Comparison of ENCODE assay signal across 17 cellular contexts in the genomic region with DNA sequence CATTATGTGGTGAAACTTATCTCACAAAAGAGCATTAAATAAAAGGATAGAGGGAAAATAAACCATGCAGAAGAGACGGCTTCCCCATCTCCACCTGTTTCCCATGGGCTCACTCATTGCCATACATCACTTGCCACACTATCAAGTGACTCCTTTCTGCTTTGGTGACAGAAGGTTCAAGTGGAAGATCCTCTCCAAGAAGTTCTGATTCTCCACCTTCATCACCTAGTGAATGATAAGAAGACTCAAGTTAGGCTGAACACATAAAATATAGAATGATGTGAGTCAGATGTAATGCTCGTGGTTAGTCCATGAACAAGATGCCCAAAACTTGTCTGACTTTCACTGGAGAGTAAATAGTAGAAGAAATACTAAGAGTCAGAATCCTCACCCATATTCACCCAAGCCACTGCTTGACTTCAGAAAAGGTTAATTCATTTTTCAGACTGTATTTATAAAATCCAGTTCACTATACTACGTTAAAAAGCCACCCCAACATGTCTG.
DNase-seq lines count a peak whose midpoint lies in the region; ATAC-seq and TF ChIP-seq lines count a peak whose summit lies in the region.
"Had no signal": no experiment of that assay in that cellular context is flagged by ENCODE, and none has a peak within 500 bp of the region (broad histone marks: within the 10 kb centered on the region; RNA-seq: fewer than 3 reads in every experiment).

No MANE protein-coding gene starts in this region.

- H3K4me3 Mint-ChIP-seq in activated T-cell treated with anti-CD3 and anti-CD28 coated beads, Interleukin-2, amount 50 U/mL, for 24 hours: no peak overlapping the region
- H3K4me3 Mint-ChIP-seq in CD4-positive, alpha-beta memory T cell: no peak overlapping the region
- H3K4me3 Mint-ChIP-seq in T-cell: no peak overlapping the region
- no peak overlapping the region for H3K4me3 Mint-ChIP-seq in memory B cell
- H3K4me3 Mint-ChIP-seq: HFFc6 had no signal

- H3K4me1 ChIP-seq in CD4-positive, alpha-beta memory T cell (ENCODE audit: insufficient read depth, low read length): no peaks in the 10 kb centered on the region

- no peak for DNase-seq in activated T-cell treated with anti-CD3 and anti-CD28 coated beads, Interleukin-2, amount 50 U/mL, for 24 hours
- DNase-seq in activated T-cell treated with anti-CD3 and anti-CD28 coated beads, Interleukin-2, amount 50 U/mL, for 1 hour: no peak
- DNase-seq in CD4-positive, alpha-beta memory T cell: no peak
- no peak for DNase-seq in T-cell
- DNase-seq in memory B cell (ENCODE audit: low spot score in 2 of 2): no peak
- no peak for DNase-seq in activated effector memory CD4-positive, alpha-beta T cell treated with anti-CD3 and anti-CD28 coated beads, Interleukin-2, amount 50 U/mL, for 16 hours
- no peak for DNase-seq in omental fat pad (ENCODE audit: low spot score)
- no peak for DNase-seq in SW 1271 (lab: John Stamatoyannopoulos, UW)
- DNase-seq: Calu3; DMS53; HFFc6; NCI-H187 treated with DMSO at 0.1 percent for 48 hours; NCI-H526 treated with DMSO at 0.1 percent for 48 hours; NK-92 treated with Interleukin-12 subunit alpha and Interleukin-12 subunit beta, amount 100 ng/mL, for 24 hours; OCI-M1; RPMI8226; SIG-M5 had no signal

- TF ChIP-seq CTCF in omental fat pad (IDR thresholded peaks at IDR 0.05): no peak

- H3K27me3 ChIP-seq in CD4-positive, alpha-beta memory T cell (ENCODE audit: insufficient read depth, low read length): no peaks in the 10 kb centered on the region

- no peaks in the 10 kb centered on the region for H3K27me3 Mint-ChIP-seq in activated T-cell treated with anti-CD3 and anti-CD28 coated beads, Interleukin-2, amount 50 U/mL, for 24 hours
- no peaks in the 10 kb centered on the region for H3K27me3 Mint-ChIP-seq in CD4-positive, alpha-beta memory T cell
- H3K27me3 Mint-ChIP-seq in T-cell: no peaks in the 10 kb centered on the region
- no peaks in the 10 kb centered on the region for H3K27me3 Mint-ChIP-seq in memory B cell

- H3K9me3 ChIP-seq in CD4-positive, alpha-beta memory T cell (ENCODE audit: control insufficient read depth in 1 of 2, low read length in 2 of 2): no peaks in the 10 kb centered on the region

- no peaks in the 10 kb centered on the region for H3K9me3 Mint-ChIP-seq in activated T-cell treated with anti-CD3 and anti-CD28 coated beads, Interleukin-2, amount 50 U/mL, for 24 hours
- no peaks in the 10 kb centered on the region for H3K9me3 Mint-ChIP-seq in CD4-positive, alpha-beta memory T cell
- H3K9me3 Mint-ChIP-seq in T-cell: no peaks in the 10 kb centered on the region
- H3K9me3 Mint-ChIP-seq in memory B cell: no peaks in the 10 kb centered on the region
- H3K9me3 Mint-ChIP-seq: HFFc6 had no signal

- POLR2A ChIA-PET in CD4-positive, alpha-beta memory T cell (lab: Charles Lee; ENCODE audit: partially characterized antibody): interaction anchor here (1.4 kb wide), 1 partner anchor 101 kb away, joined by 3 read pairs; no protein-coding TSS in a partner anchor
- POLR2A ChIA-PET in T-cell (lab: Charles Lee): no interaction called here

- H3K4me3 ChIP-seq in CD4-positive, alpha-beta memory T cell (ENCODE audit: low read length in 2 of 2): no peak overlapping the region

- no peaks in the 10 kb centered on the region for H3K36me3 ChIP-seq in CD4-positive, alpha-beta memory T cell (ENCODE audit: insufficient read depth, low read length)

- intact Hi-C loops in CD4-positive, alpha-beta memory T cell (cut with micrococcal nuclease): no loop called here

- H3K4me1 Mint-ChIP-seq in activated T-cell treated with anti-CD3 and anti-CD28 coated beads, Interleukin-2, amount 50 U/mL, for 24 hours (ENCODE audit: low read depth): peaks cover 16% of the 10 kb centered on the region
- peaks cover 4 to 11% (median 8%) of the 10 kb centered on the region in 4 donors for H3K4me1 Mint-ChIP-seq in CD4-positive, alpha-beta memory T cell
- peaks cover 5 to 13% (median 10%) of the 10 kb centered on the region in 3 donors for H3K4me1 Mint-ChIP-seq in T-cell
- peaks cover 3% of the 10 kb centered on the region for H3K4me1 Mint-ChIP-seq in memory B cell

- no peak overlapping the region for H3K27ac ChIP-seq in CD4-positive, alpha-beta memory T cell (ENCODE audit: low read depth, low read length)

- peak overlapping the region; percentile 64 for H3K27ac Mint-ChIP-seq in activated T-cell treated with anti-CD3 and anti-CD28 coated beads, Interleukin-2, amount 50 U/mL, for 24 hours
- H3K27ac Mint-ChIP-seq in CD4-positive, alpha-beta memory T cell: peak overlapping the region in 5 of 7 donors; percentile 11 to 44 (median 27)
- H3K27ac Mint-ChIP-seq in T-cell (peak overlapping the region; percentile 28 to 57), memory B cell (peak overlapping the region; percentile 41)
- H3K27ac Mint-ChIP-seq: HFFc6 had no signal

- CTCF ChIA-PET in CD4-positive, alpha-beta memory T cell (lab: Charles Lee; ENCODE audit: partially characterized antibody): interaction anchor here (0.8 to 5.9 kb wide), 6 partner anchors 9 to 188 kb away, joined by 3 to 44 read pairs (median 6); no protein-coding TSS in a partner anchor
- CTCF ChIA-PET in T-cell (lab: Charles Lee): interaction anchor here in 1 of 2 donors (1.0 to 1.5 kb wide), 5 partner anchors 9 to 114 kb away, joined by 3 to 8 read pairs (median 4); no protein-coding TSS in a partner anchor

- peaks cover 70% of the 10 kb centered on the region for H3K36me3 Mint-ChIP-seq in activated T-cell treated with anti-CD3 and anti-CD28 coated beads, Interleukin-2, amount 50 U/mL, for 24 hours (ENCODE audit: low read depth)
- peaks cover 22 to 45% of the 10 kb centered on the region in 2 donors for H3K36me3 Mint-ChIP-seq in CD4-positive, alpha-beta memory T cell
- H3K36me3 Mint-ChIP-seq in T-cell (peaks cover 37% of the 10 kb centered on the region), memory B cell (peaks cover 16% of the 10 kb centered on the region)

- ATAC-seq in T-cell (replicated peaks in 1 of 4) (no peak), memory B cell (ENCODE audit: low read depth) (no peak), omental fat pad (ENCODE audit: low FRiP score) (no peak)
